In genomic region chr11:86245369-86246292, GRCh38 we compare ENCODE assay signal across 1 cellular context.
TF ChIP-seq lines count a peak whose summit lies in the region.

No MANE protein-coding gene starts in this region.

TF ChIP-seq in HCT116, 20 proteins besides CTCF, POLR2A, EP300 and RAD21 (continued from another document):
- no peak for TF ChIP-seq REST (IDR thresholded peaks at IDR 0.05; ENCODE audit: low read depth)
- no peak for TF ChIP-seq ELF1 (IDR thresholded peaks at IDR 0.05; ENCODE audit: borderline replicate concordance, low read depth)
- no peak for TF ChIP-seq ZNF274 (IDR thresholded peaks at IDR 0.05; ENCODE audit: low read depth, low read length)
